35 cellular contexts compared by ENCODE assay signal in the genomic region with DNA sequence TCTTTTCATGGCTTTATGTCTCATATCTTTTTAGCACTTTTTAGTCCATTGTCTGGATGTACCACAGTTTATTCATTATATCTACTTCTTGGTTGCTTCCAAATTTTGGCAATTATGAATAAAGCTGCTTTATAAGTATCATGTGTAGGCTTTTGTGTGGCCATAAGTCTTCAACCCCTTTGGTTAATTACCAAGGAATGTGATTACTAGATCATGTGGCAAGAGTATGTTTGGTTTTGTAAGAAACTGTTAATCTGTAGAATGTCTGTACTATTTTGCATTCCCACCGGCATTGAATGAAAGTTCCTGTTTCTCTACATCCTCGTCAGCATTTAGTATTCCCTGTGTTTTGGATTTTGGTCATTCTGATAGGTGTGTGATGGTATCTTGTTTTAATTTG. TPM values are rescaled to one million over a fixed set of nuclear protein-coding genes. Genes with fewer than 3 reads are reported as not detected.
DNase-seq lines count a peak whose midpoint lies in the region; ATAC-seq, FAIRE-seq and TF ChIP-seq lines count a peak whose summit lies in the region.
"Had no signal": no experiment of that assay in that cellular context is flagged by ENCODE, and none has a peak within 500 bp of the region (broad histone marks: within the 10 kb centered on the region; RNA-seq: fewer than 3 reads in every experiment).

No MANE protein-coding gene starts in this region.

- CTCF ChIA-PET in K562 (lab: Yijun Ruan, JAX; ENCODE audit: low intra/inter-chr PET ratio) = no interaction called here
- CTCF ChIA-PET in activated CD4-positive, alpha-beta T cell treated with anti-CD3 and anti-CD28 coated beads for 36 hours (lab: Charles Lee) = no interaction called here

- H3K36me3 Mint-ChIP-seq in activated CD4-positive, alpha-beta T cell treated with anti-CD3 and anti-CD28 coated beads for 36 hours (ENCODE audit: low read depth) = peaks cover 25% of the 10 kb centered on the region

- H3K9me3 Mint-ChIP-seq in activated CD4-positive, alpha-beta T cell treated with anti-CD3 and anti-CD28 coated beads for 36 hours (ENCODE audit: low read depth) = peaks cover 20% of the 10 kb centered on the region

- H3K36me3 ChIP-seq in K562 (ENCODE audit: control insufficient read depth, insufficient read depth, low read length) = no peaks in the 10 kb centered on the region
- H3K36me3 ChIP-seq: BE2C had no signal

- no peak overlapping the region for H2AFZ ChIP-seq in K562 (ENCODE audit: low read depth, low read length)

- no peak overlapping the region for H3K27ac Mint-ChIP-seq in activated CD4-positive, alpha-beta T cell treated with anti-CD3 and anti-CD28 coated beads for 36 hours
- H3K27ac Mint-ChIP-seq: B cell; CD14-positive monocyte; CD4-positive, alpha-beta memory T cell; CD4-positive, alpha-beta T cell; CD4-positive, CD25-positive, alpha-beta regulatory T cell; CD8-positive, alpha-beta memory T cell; CD8-positive, alpha-beta T cell had no signal

- WGBS in K562 (ENCODE audit: insufficient coverage, low coverage, missing lambda C conversion rate) = 81% methylated on average over 2 of the region's 2 CpGs

- H3K4me3 Mint-ChIP-seq in activated CD4-positive, alpha-beta T cell treated with anti-CD3 and anti-CD28 coated beads for 36 hours = no peak overlapping the region
- H3K4me3 Mint-ChIP-seq: B cell; CD14-positive monocyte; CD4-positive, alpha-beta T cell; CD8-positive, alpha-beta memory T cell; CD8-positive, alpha-beta T cell had no signal

- no peak overlapping the region for H3K4me3 ChIP-seq in K562
- H3K4me3 ChIP-seq: A549; BLaER1; BLaER1 treated with 17β-estradiol and CSF1 and Interleukin-3, amounts not matched to agents 10 nM and 100 nM had no signal

- H3K27ac ChIP-seq in K562 (ENCODE audit: extremely low read depth, low read depth, low read length) = no peak overlapping the region
- H3K27ac ChIP-seq: 22Rv1; A549; BLaER1; BLaER1 treated with 17β-estradiol and CSF1 and Interleukin-3, amounts not matched to agents 10 nM and 100 nM; C4-2B had no signal

- ATAC-seq in K562 = no peak
- no peak for ATAC-seq in activated CD4-positive, alpha-beta T cell treated with anti-CD3 and anti-CD28 coated beads for 36 hours
- ATAC-seq: A549; CD8-positive, alpha-beta T cell had no signal

- in situ Hi-C loops in SK-MEL-5 (cut with HindIII; ENCODE audit: low pct_unique_long_range_greater_than_20kb, low sequenced_read_pairs) (no loop called here), K562 (cut with MboI) (no loop called here)

- FAIRE-seq in K562 (lab: Jason Lieb, UNC) = no peak
- FAIRE-seq: A204.1, A549, D721Med had no signal

- peaks cover 53% of the 10 kb centered on the region for H3K79me2 ChIP-seq in K562 (ENCODE audit: control insufficient read depth, insufficient read depth, low read length)

- no peak overlapping the region for H3K9ac ChIP-seq in K562 (ENCODE audit: insufficient read depth in 1 of 2, low read depth in 2 of 2, low read length in 2 of 2)
- H3K9ac ChIP-seq: BLaER1; BLaER1 treated with 17β-estradiol and CSF1 and Interleukin-3, amounts not matched to agents 10 nM and 100 nM had no signal

- H3K27me3 Mint-ChIP-seq in activated CD4-positive, alpha-beta T cell treated with anti-CD3 and anti-CD28 coated beads for 36 hours = no peaks in the 10 kb centered on the region
- H3K27me3 Mint-ChIP-seq: B cell; CD4-positive, alpha-beta memory T cell; CD4-positive, alpha-beta T cell; CD4-positive, CD25-positive, alpha-beta regulatory T cell; CD8-positive, alpha-beta memory T cell had no signal

- H3K4me1 ChIP-seq in K562 (replicated peaks in 1 of 2; ENCODE audit: control insufficient read depth in 2 of 2, insufficient read depth in 2 of 2, low read length in 2 of 2) = peaks cover 2 to 13% of the 10 kb centered on the region in 2 experiments; a peak in 4 of 5 replicates
- H3K4me1 ChIP-seq: A549, BLaER1, Caco-2 had no signal

- peaks cover 10% of the 10 kb centered on the region for H4K20me1 ChIP-seq in K562 (replicated peaks; ENCODE audit: control insufficient read depth, insufficient read depth, low read length)

- TF ChIP-seq EP300 in K562 (IDR thresholded peaks at IDR 0.05; ENCODE audit: low read length) = no peak

- TF ChIP-seq RAD21 in K562 (CRISPR knock-in tag; conservative IDR thresholded peaks at IDR 0.05 in 1 of 2, IDR thresholded peaks at IDR 0.05 in 1 of 2) = no peak

- TF ChIP-seq POLR2A in K562 (conservative IDR thresholded peaks at IDR 0.05) = no peak

- intact Hi-C loops in K562 (cut with micrococcal nuclease) = no loop called here
- intact Hi-C loops in activated CD4-positive, alpha-beta T cell treated with anti-CD3 and anti-CD28 coated beads for 36 hours (cut with DNase I, micrococcal nuclease) = no loop called here

- TF ChIP-seq CTCF in K562 (IDR thresholded peaks at IDR 0.05 in 2 of 3, conservative IDR thresholded peaks at IDR 0.05 in 1 of 3; ENCODE audit: insufficient read depth in 2 of 3, low read depth in 1 of 3, low read length in 3 of 3) = no peak

- H3K9me3 ChIP-seq in K562 (replicated peaks; ENCODE audit: control insufficient read depth, insufficient read depth, low read depth, low read length) = 0 out of 2 replicates have a peak, but pooled peaks cover 2% of the 10 kb centered on the region
- H3K9me3 ChIP-seq: BE2C, Caco-2 had no signal

- H3K9me1 ChIP-seq in K562 (ENCODE audit: control insufficient read depth, insufficient read depth, low read length) = peaks cover 4% of the 10 kb centered on the region

- peaks cover 21% of the 10 kb centered on the region for H3K4me1 Mint-ChIP-seq in activated CD4-positive, alpha-beta T cell treated with anti-CD3 and anti-CD28 coated beads for 36 hours
- H3K4me1 Mint-ChIP-seq: CD14-positive monocyte had no signal

- POLR2A ChIA-PET in K562 (lab: Yijun Ruan, JAX) = no interaction called here
- POLR2A ChIA-PET in activated CD4-positive, alpha-beta T cell treated with anti-CD3 and anti-CD28 coated beads for 36 hours (lab: Charles Lee) = no interaction called here

- H3K4me2 ChIP-seq in K562 (ENCODE audit: insufficient read depth, low read length) = no peak overlapping the region
- H3K4me2 ChIP-seq: A549; BLaER1; BLaER1 treated with 17β-estradiol and CSF1 and Interleukin-3, amounts not matched to agents 10 nM and 100 nM had no signal

- DNase-seq in SK-MEL-5 (ENCODE audit: low read depth, low spot score) (peak; percentile 4), K562 (ENCODE audit: extremely low read depth in 1 of 4, low spot score in 3 of 4) (no peak), foreskin melanocyte (peak; percentile 91), NCI-H146 (lab: John Stamatoyannopoulos, UW) (no peak), NCI-H1417 treated with DMSO at 0.1 percent for 48 hours (lab: John Stamatoyannopoulos, UW) (no peak)
- DNase-seq in activated CD4-positive, alpha-beta T cell treated with anti-CD3 and anti-CD28 coated beads for 36 hours = no peak
- DNase-seq: 8988T; ACHN; AML-193; BE2C; C1 segment of cervical spinal cord; Caco-2; Calu3; CD4-positive, alpha-beta memory T cell; CD4-positive, alpha-beta T cell; CD4-positive, CD25-positive, alpha-beta regulatory T cell; CD8-positive, alpha-beta memory T cell; CD8-positive, alpha-beta T cell; COR-L47; DMS 273 treated with DMSO at 0.1 percent for 48 hours; DMS153; DMS53; DMS79; DMS79 treated with DMSO at 0.1 percent for 48 hours; DND-41; EL had no signal

- BruUV-seq in K562 (replicated peaks; lab: Mats Ljungman, UMichigan) = no TSS peak

- no peaks in the 10 kb centered on the region for H3K27me3 ChIP-seq in K562 (ENCODE audit: control insufficient read depth in 2 of 2, insufficient read depth in 2 of 2, low read length in 2 of 2)
- H3K27me3 ChIP-seq: BE2C; BLaER1; BLaER1 treated with 17β-estradiol and CSF1 and Interleukin-3, amounts not matched to agents 10 nM and 100 nM had no signal

TF ChIP-seq in K562, 482 proteins besides CTCF, POLR2A, EP300 and RAD21:
- TF ChIP-seq ZNF583 (CRISPR knock-in tag; IDR thresholded peaks at IDR 0.05) (no peak), RBM25 (IDR thresholded peaks at IDR 0.05; ENCODE audit: low read depth, low read length, severe bottlenecking) (peak; percentile 62), RFX1 (IDR thresholded peaks at IDR 0.05) (no peak), KLF1 (tag; IDR thresholded peaks at IDR 0.05) (no peak), NCOR1 (IDR thresholded peaks at IDR 0.05) (no peak), NCOA2 (IDR thresholded peaks at IDR 0.05; ENCODE audit: partially characterized antibody in 2 of 2) (no peak), TCF7L2 (IDR thresholded peaks at IDR 0.05; ENCODE audit: low read depth, low read length) (no peak), KHSRP (IDR thresholded peaks at IDR 0.05) (no peak)

RNA-seq across cellular contexts. Expression of a gene that starts 31.5 kb away (rescaled TPM):
- total RNA-seq in SK-MEL-5 (2014; rRNA removed; shearing (Covaris generic)) = 14.2 and 14.7 TPM in 2 replicates
- polyA plus RNA-seq in SK-MEL-5 (2015; cell fraction: cytosol; rRNA removed) = 9.4 and 13.6 TPM in 2 replicates
- 55.3 and 62.0 TPM in 2 replicates for polyA plus RNA-seq in SK-MEL-5 (2015; cell fraction: nucleus; rRNA removed)
- total RNA-seq in K562 (2011; cell fraction: chromatin; rRNA removed; ENCODE audit: low replicate concordance) = 58.0 and 66.5 TPM in 2 replicates
- 22.5 and 26.7 TPM in 2 replicates for total RNA-seq in K562 (2011; cell fraction: nucleolus; rRNA removed)
- 28.2 and 29.6 TPM in 2 replicates for total RNA-seq in K562 (2011; cell fraction: nucleoplasm; rRNA removed)
- total RNA-seq in K562 (2014; rRNA removed) (16.3 and 18.7 TPM in 2 replicates), K562 (2014; rRNA removed; fragmentation: Illumina TruSeq; extraction: Trizol) (18.0 and 18.8 TPM in 2 replicates), K562 (2015; rRNA removed; fragmentation: Illumina TruSeq; extraction: Trizol) (21.9 and 22.3 TPM in 2 replicates), K562 (2021) (25.3 and 26.0 TPM in 2 replicates)
- polyA plus RNA-seq in K562 (2011; rRNA removed) (11.1 and 12.3 TPM in 2 replicates), K562 (2014; fragmentation: Illumina TruSeq; extraction: Trizol) (20.1 and 22.9 TPM in 2 replicates), K562 (2014; fragmentation: Nextera tagmentation; extraction: Ambion mirVana) (1 to 10 TPM; 2.6 to 5.1 TPM), K562 (2014; rRNA removed) (21.2 and 21.8 TPM in 2 replicates)
- 7.7 and 9.6 TPM in 2 replicates for polyA plus RNA-seq in K562 (2011; cell fraction: cytosol; rRNA removed)
- 54.9 and 86.0 TPM in 2 replicates for polyA plus RNA-seq in K562 (2011; cell fraction: nucleus; rRNA removed)
- 14.2 and 17.0 TPM in 2 replicates for polyA plus RNA-seq in K562 (2012)
- 17.6 and 19.0 TPM in 2 replicates for polyA minus RNA-seq in K562 (2011; rRNA and poly(A)+ RNA removed)
- polyA minus RNA-seq in K562 (2011; cell fraction: cytosol; rRNA and poly(A)+ RNA removed) = 8.6 and 10.1 TPM in 2 replicates
- 18.2 and 27.2 TPM in 2 replicates for polyA minus RNA-seq in K562 (2011; cell fraction: nucleus; rRNA and poly(A)+ RNA removed)
- total RNA-seq in activated CD4-positive, alpha-beta T cell treated with anti-CD3 and anti-CD28 coated beads for 36 hours = 10 to 100 TPM; 12.7 to 13.5 TPM

Comparison
In these comparisons a context has a peak if more than half of its experiments do, and no peak if none do; other contexts are left out.
1. DNase-seq: peak in SK-MEL-5 (single experiment) and foreskin melanocyte (single experiment); none in K562 (0 of 4), activated CD4-positive, alpha-beta T cell treated with anti-CD3 and anti-CD28 coated beads for 36 hours (single experiment), NCI-H146 (single experiment) and NCI-H1417 treated with DMSO at 0.1 percent for 48 hours (single experiment).